In genomic region chr15:70362911-70363310, GRCh38 we compare ENCODE assay signal across 9 cellular contexts.
DNase-seq lines count a peak whose midpoint lies in the region; ATAC-seq and TF ChIP-seq lines count a peak whose summit lies in the region.
"Had no signal": no experiment of that assay in that cellular context is flagged by ENCODE, and none has a peak within 500 bp of the region (broad histone marks: within the 10 kb centered on the region; RNA-seq: fewer than 3 reads in every experiment).

No MANE protein-coding gene starts in this region.

- no peak overlapping the region for H3K4me3 Mint-ChIP-seq in T-cell

- no peaks in the 10 kb centered on the region for H3K36me3 Mint-ChIP-seq in T-cell

- H3K27ac ChIP-seq in foreskin keratinocyte: no peak overlapping the region
- H3K27ac ChIP-seq: BLaER1 had no signal

- H3K4me1 ChIP-seq in foreskin keratinocyte: peaks cover 3% of the 10 kb centered on the region

- CTCF ChIA-PET in T-cell (lab: Charles Lee): no interaction called here

- POLR2A ChIA-PET in T-cell (lab: Charles Lee): no interaction called here

- peaks cover 3 to 5% (median 3%) of the 10 kb centered on the region in 3 donors for H3K4me1 Mint-ChIP-seq in T-cell

- H3K27me3 Mint-ChIP-seq in T-cell: peaks cover 13 to 19% of the 10 kb centered on the region in 2 donors

- ATAC-seq in foreskin keratinocyte (no peak), T-cell (replicated peaks in 1 of 4) (no peak)

- H3K27ac Mint-ChIP-seq in T-cell: no peak overlapping the region

- peaks cover 19% of the 10 kb centered on the region for H3K27me3 ChIP-seq in foreskin keratinocyte
- H3K27me3 ChIP-seq: BLaER1 had no signal

- H3K9me3 Mint-ChIP-seq in T-cell: no peaks in the 10 kb centered on the region

- peak; percentile 49 for TF ChIP-seq CTCF in foreskin keratinocyte (conservative IDR thresholded peaks at IDR 0.05)

- DNase-seq in NCI-H1694 (lab: John Stamatoyannopoulos, UW) (peak; percentile 7), NCI-H1694 treated with DMSO at 0.1 percent for 48 hours (lab: John Stamatoyannopoulos, UW) (no peak), RPMI8226 (peak; percentile 59), foreskin keratinocyte (no peak), retina (peak; percentile 78), T-cell (no peak), pons (ENCODE audit: low spot score) (no peak)
- DNase-seq in activated CD4-positive, alpha-beta T cell treated with anti-CD3 and anti-CD28 coated beads, Interleukin-2, amount 50 U/mL, for 4 hours: no peak

Comparison
In these comparisons a context has a peak if more than half of its experiments do, and no peak if none do; other contexts are left out.
1. DNase-seq: peak in NCI-H1694 (single experiment), RPMI8226 (single experiment) and retina (single experiment); none in NCI-H1694 treated with DMSO at 0.1 percent for 48 hours (single experiment), foreskin keratinocyte (0 of 2), activated CD4-positive, alpha-beta T cell treated with anti-CD3 and anti-CD28 coated beads, Interleukin-2, amount 50 U/mL, for 4 hours (0 of 2), T-cell (0 of 34) and pons (single experiment).